10 cellular contexts compared by ENCODE assay signal in the genomic region with DNA sequence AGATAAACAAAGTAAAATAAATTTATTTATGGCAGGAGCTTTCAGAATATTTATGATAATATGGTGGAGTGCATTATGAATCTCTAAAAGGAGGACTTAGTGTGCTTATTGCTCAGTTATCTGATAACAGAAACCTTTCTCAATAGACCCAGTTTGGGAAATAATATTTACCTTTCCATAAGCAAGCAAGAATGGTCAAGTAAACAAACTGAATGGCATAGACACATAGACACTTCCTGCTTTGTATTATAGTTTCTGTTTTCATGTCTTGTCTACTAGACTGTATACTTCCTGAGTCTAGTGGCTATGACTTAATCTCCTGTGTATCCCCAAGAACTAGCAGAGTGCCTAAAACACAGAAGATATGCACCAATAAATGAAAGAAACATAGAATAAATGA.
DNase-seq lines count a peak whose midpoint lies in the region; ATAC-seq and TF ChIP-seq lines count a peak whose summit lies in the region.
"Had no signal": no experiment of that assay in that cellular context is flagged by ENCODE, and none has a peak within 500 bp of the region (broad histone marks: within the 10 kb centered on the region; RNA-seq: fewer than 3 reads in every experiment).

No MANE protein-coding gene starts in this region.

- POLR2A ChIA-PET in activated naive CD8-positive, alpha-beta T cell treated with anti-CD3 and anti-CD28 coated beads, Interleukin-2, amount 10 ng/mL, durations not matched to agents 7 days and 5 days (lab: Charles Lee), result no interaction called here

- peaks cover 4% of the 10 kb centered on the region for H3K27me3 Mint-ChIP-seq in activated naive CD8-positive, alpha-beta T cell treated with anti-CD3 and anti-CD28 coated beads, Interleukin-2, amount 10 ng/mL, durations not matched to agents 7 days and 5 days
- H3K27me3 Mint-ChIP-seq in activated naive CD8-positive, alpha-beta T cell treated with anti-CD3 and anti-CD28 coated beads for 36 hours, result peaks cover 22% of the 10 kb centered on the region

- peaks cover 12% of the 10 kb centered on the region for H3K4me1 Mint-ChIP-seq in activated naive CD8-positive, alpha-beta T cell treated with anti-CD3 and anti-CD28 coated beads, Interleukin-2, amount 10 ng/mL, durations not matched to agents 7 days and 5 days
- peaks cover 31% of the 10 kb centered on the region for H3K4me1 Mint-ChIP-seq in activated naive CD8-positive, alpha-beta T cell treated with anti-CD3 and anti-CD28 coated beads for 36 hours

- ATAC-seq in activated naive CD8-positive, alpha-beta T cell treated with anti-CD3 and anti-CD28 coated beads, Interleukin-2, amount 10 ng/mL, durations not matched to agents 7 days and 5 days (ENCODE audit: low read depth), result peak; percentile 54
- ATAC-seq in HG02938 (IDR thresholded peaks at IDR 0.05; ENCODE audit: unreplicated experiment) (peak; percentile 53), HG02759 (IDR thresholded peaks at IDR 0.05; ENCODE audit: unreplicated experiment) (no peak)
- ATAC-seq: sciatic nerve had no signal

- no peak overlapping the region for H3K4me3 Mint-ChIP-seq in activated naive CD8-positive, alpha-beta T cell treated with anti-CD3 and anti-CD28 coated beads, Interleukin-2, amount 10 ng/mL, durations not matched to agents 7 days and 5 days
- no peak overlapping the region for H3K4me3 Mint-ChIP-seq in activated naive CD8-positive, alpha-beta T cell treated with anti-CD3 and anti-CD28 coated beads for 36 hours

- H3K27ac ChIP-seq in coronary artery, result no peak overlapping the region

- no peak for DNase-seq in activated naive CD8-positive, alpha-beta T cell treated with anti-CD3 and anti-CD28 coated beads, Interleukin-2, amount 10 ng/mL, durations not matched to agents 7 days and 5 days
- DNase-seq in activated naive CD8-positive, alpha-beta T cell treated with anti-CD3 and anti-CD28 coated beads for 36 hours, result no peak
- DNase-seq in NCI-H146 treated with DMSO at 0.1 percent for 48 hours (lab: John Stamatoyannopoulos, UW; ENCODE audit: unreplicated experiment) (peak; percentile 30), dermis blood vessel endothelial cell (no peak), T1000 (lab: John Stamatoyannopoulos, UW) (no peak), coronary artery (ENCODE audit: low spot score) (no peak)
- DNase-seq: NCI-H2171 had no signal

- H3K36me3 Mint-ChIP-seq in activated naive CD8-positive, alpha-beta T cell treated with anti-CD3 and anti-CD28 coated beads, Interleukin-2, amount 10 ng/mL, durations not matched to agents 7 days and 5 days, result no peaks in the 10 kb centered on the region
- no peaks in the 10 kb centered on the region for H3K36me3 Mint-ChIP-seq in activated naive CD8-positive, alpha-beta T cell treated with anti-CD3 and anti-CD28 coated beads for 36 hours

- no peaks in the 10 kb centered on the region for H3K9me3 Mint-ChIP-seq in activated naive CD8-positive, alpha-beta T cell treated with anti-CD3 and anti-CD28 coated beads, Interleukin-2, amount 10 ng/mL, durations not matched to agents 7 days and 5 days
- H3K9me3 Mint-ChIP-seq in activated naive CD8-positive, alpha-beta T cell treated with anti-CD3 and anti-CD28 coated beads for 36 hours, result no peaks in the 10 kb centered on the region

- no peak for TF ChIP-seq CTCF in coronary artery (IDR thresholded peaks at IDR 0.05)

- H3K27ac Mint-ChIP-seq in activated naive CD8-positive, alpha-beta T cell treated with anti-CD3 and anti-CD28 coated beads, Interleukin-2, amount 10 ng/mL, durations not matched to agents 7 days and 5 days, result no peak overlapping the region
- no peak overlapping the region for H3K27ac Mint-ChIP-seq in activated naive CD8-positive, alpha-beta T cell treated with anti-CD3 and anti-CD28 coated beads for 36 hours

- no peak overlapping the region for H3K4me3 ChIP-seq in coronary artery
